In genomic region chr5:11904270-11904906, GRCh38 we compare ENCODE assay signal across 9 cellular contexts. TPM values are rescaled to one million over a fixed set of nuclear protein-coding genes. Genes with fewer than 3 reads are reported as not detected.
DNase-seq lines count a peak whose midpoint lies in the region; ATAC-seq and TF ChIP-seq lines count a peak whose summit lies in the region.
"Had no signal": no experiment of that assay in that cellular context is flagged by ENCODE, and none has a peak within 500 bp of the region (broad histone marks: within the 10 kb centered on the region; RNA-seq: fewer than 3 reads in every experiment).

CTNND2 (minus strand) TSS chr5:11904446; CDS start chr5:11903853, 593 bp downstream.

- no peaks in the 10 kb centered on the region for H3F3A ChIP-seq in SK-N-SH (replicated peaks; ENCODE audit: insufficient read depth)

- H3K9me3 ChIP-seq in SK-N-SH (no peaks in the 10 kb centered on the region), heart right ventricle (no peaks in the 10 kb centered on the region)

- peak within 1 kb of the TSS; percentile 71; the same call in 1 of the 2 replicates for H3K4me2 ChIP-seq in SK-N-SH

- no peaks in the 10 kb centered on the region for H3K79me2 ChIP-seq in SK-N-SH (ENCODE audit: insufficient read depth)

- DNase-seq in DMS53 treated with DMSO at 0.1 percent for 48 hours (lab: John Stamatoyannopoulos, UW; ENCODE audit: unreplicated experiment) (peak; percentile 61), SK-N-SH (peak; percentile 72), heart right ventricle (peak; percentile 18 to 26), retina (peak; percentile 92), ureter (ENCODE audit: low spot score) (no peak), NCI-H2029 treated with DMSO at 0.1 percent for 48 hours (lab: John Stamatoyannopoulos, UW) (no peak)

- POLR2A ChIA-PET in SK-N-SH (lab: Yijun Ruan, JAX), result no interaction called here

- CTCF ChIA-PET in SK-N-SH (lab: Yijun Ruan, JAX), result interaction anchor here (0.9 kb wide), 1 partner anchor 141 kb away, joined by 3 read pairs; no protein-coding TSS in a partner anchor

- H3K36me3 ChIP-seq in SK-N-SH (replicated peaks in 1 of 2; ENCODE audit: control insufficient read depth in 1 of 2, insufficient read depth in 2 of 2, low read length in 1 of 2) (no peaks in the 10 kb centered on the region), heart right ventricle (no peaks in the 10 kb centered on the region)

- H3K9ac ChIP-seq in SK-N-SH, result no peak within 1 kb of the TSS

- H4K20me1 ChIP-seq in SK-N-SH (ENCODE audit: insufficient read depth), result no peaks in the 10 kb centered on the region

- H3K9me2 ChIP-seq in SK-N-SH, result no peaks in the 10 kb centered on the region

- peak; percentile 48 for ATAC-seq in HG03354 (IDR thresholded peaks at IDR 0.05; ENCODE audit: poor library complexity, severe bottlenecking, unreplicated experiment)
- ATAC-seq in heart right ventricle, result peak in 7 of 8 donors; percentile 25 to 89 (median 71)
- ATAC-seq in HG03196 (IDR thresholded peaks at IDR 0.05; ENCODE audit: unreplicated experiment), result no peak

- H3K4me1 ChIP-seq in SK-N-SH (ENCODE audit: control insufficient read depth in 1 of 2, insufficient read depth in 2 of 2, low read depth in 1 of 2, low read length in 1 of 2), result no peaks in the 10 kb centered on the region
- H3K4me1 ChIP-seq in heart right ventricle, result no peaks in the 10 kb centered on the region

- TF ChIP-seq RAD21 in SK-N-SH (IDR thresholded peaks at IDR 0.05; ENCODE audit: low read length), result no peak

- TF ChIP-seq EP300 in SK-N-SH (IDR thresholded peaks at IDR 0.05; ENCODE audit: borderline replicate concordance in 1 of 2, low read depth in 1 of 2, low read length in 1 of 2), result no peak

- H3K27ac ChIP-seq in SK-N-SH (ENCODE audit: low read depth in 2 of 2, low read length in 1 of 2) (no peak within 1 kb of the TSS), heart right ventricle (peak within 1 kb of the TSS in 6 of 10 donors; percentile 10 to 73 (median 51))

- H3K27me3 ChIP-seq in SK-N-SH (ENCODE audit: insufficient read depth) (peaks cover 26% of the 10 kb centered on the region), heart right ventricle (peaks cover 0 to 52% (median 45%) of the 10 kb centered on the region in 7 donors)

- intact Hi-C loops in heart right ventricle (cut with DNase I), result loop anchor here in 1 of 10 donors (5.0 kb wide), 1 partner anchor 282 kb away; no protein-coding TSS in a partner anchor

- TF ChIP-seq CTCF in SK-N-SH (IDR thresholded peaks at IDR 0.05) (no peak), heart right ventricle (IDR thresholded peaks at IDR 0.05) (no peak)

- no peak within 1 kb of the TSS; the same call in 1 of the 2 replicates for H2AFZ ChIP-seq in SK-N-SH (ENCODE audit: low read depth)

- WGBS in SK-N-SH (ENCODE audit: low lambda C conversion rate), result 6% methylated on average over 5 of the region's 63 CpGs
- WGBS in heart right ventricle, 2 donors, result 1 to 2% methylated on average over 36 to 63 of the region's 63 CpGs

- peak within 1 kb of the TSS; percentile 38 to 52; a peak in 2 of 4 replicates for H3K4me3 ChIP-seq in SK-N-SH (ENCODE audit: low read depth in 2 of 2, low read length in 1 of 2)
- H3K4me3 ChIP-seq in heart right ventricle, result peak within 1 kb of the TSS in 9 of 10 donors; percentile 27 to 62 (median 43)

TF ChIP-seq in SK-N-SH, 30 proteins besides CTCF, POLR2A, EP300 and RAD21:
- TF ChIP-seq NRF1 (IDR thresholded peaks at IDR 0.05; ENCODE audit: low read depth, low read length) (0 out of 2 replicates have a peak, but pooled peaks have one; percentile 9), GATA2 (CRISPR knock-in tag; IDR thresholded peaks at IDR 0.05) (no peak), GABPA (IDR thresholded peaks at IDR 0.05; ENCODE audit: low read depth) (no peak), TCF12 (IDR thresholded peaks at IDR 0.05) (no peak), MXI1 (IDR thresholded peaks at IDR 0.05; ENCODE audit: low read depth, low read length) (no peak)
TF ChIP-seq in SK-N-SH: peak in this region for 1.

RNA-seq across cellular contexts. Expression of gene CTNND2, which starts in this region (rescaled TPM):
- polyA plus RNA-seq in SK-N-SH (2012; rRNA removed), result not detected in 2 replicates
- not detected in 2 replicates for polyA plus RNA-seq in SK-N-SH (2012; cell fraction: cytosol; rRNA removed)
- not detected in 2 replicates for polyA plus RNA-seq in SK-N-SH (2012; cell fraction: nucleus; rRNA removed)
- 10 to 100 TPM in 6 of 10 donors, 1 to 10 TPM in 4; 1.1 to 29.6 (median 11.2) TPM for total RNA-seq in heart right ventricle
- 1 to 10 TPM; 1.9 to 4.6 TPM for polyA plus RNA-seq in heart right ventricle
- 8.0 TPM for total RNA-seq in ureter
- total RNA-seq: fibroblast of villous mesenchyme had no signal

Comparison
In these comparisons a context has a peak if more than half of its experiments do, and no peak if none do; other contexts are left out.
1. Peak in DNase-seq, H3K4me3 ChIP-seq and H3K4me2 ChIP-seq in SK-N-SH; RNA of the gene not detected or under 1 TPM.
2. DNase-seq: peak in DMS53 treated with DMSO at 0.1 percent for 48 hours (single experiment), heart right ventricle (2 of 2) and retina (single experiment); none in ureter (single experiment) and NCI-H2029 treated with DMSO at 0.1 percent for 48 hours (single experiment).
3. H3K27ac ChIP-seq: peak in heart right ventricle (6 of 10); none in SK-N-SH (0 of 2).